ENCODE assay signal across 18 cellular contexts in genomic region chr15:71940004-71940588, GRCh38.
A peak's percentile ranks its signal among the peaks of the same experiment; 100 is the strongest.
DNase-seq lines count a peak whose midpoint lies in the region; ATAC-seq, FAIRE-seq and TF ChIP-seq lines count a peak whose summit lies in the region.
"Had no signal": no experiment of that assay in that cellular context is flagged by ENCODE, and none has a peak within 500 bp of the region (broad histone marks: within the 10 kb centered on the region; RNA-seq: fewer than 3 reads in every experiment).

No MANE protein-coding gene starts in this region.

- H3K27ac Mint-ChIP-seq in activated naive CD8-positive, alpha-beta T cell treated with anti-CD3 and anti-CD28 coated beads, Interleukin-2, amount 50 U/mL, for 24 hours: no peak overlapping the region
- H3K27ac Mint-ChIP-seq: IgD-negative memory B cell had no signal

- no peak overlapping the region for H3K27ac ChIP-seq in spleen

- no peak for ATAC-seq in activated naive CD8-positive, alpha-beta T cell treated with anti-CD3 and anti-CD28 coated beads, Interleukin-2, amount 50 U/mL, for 24 hours
- ATAC-seq: PC-3, Right ventricle myocardium inferior, SK-N-SH treated with all-trans-retinoic acid at 6 μM for 48 hours had no signal

- H3K4me3 ChIP-seq in HAP-1 (no peak overlapping the region), spleen (no peak overlapping the region)

- H3K4me1 ChIP-seq in HAP-1 (no peaks in the 10 kb centered on the region), spleen (no peaks in the 10 kb centered on the region)

- WGBS in spleen, 5 donors: 90 to 97% (median 92%) methylated on average over 6 of the region's 6 CpGs

- TF ChIP-seq CTCF in spleen (IDR thresholded peaks at IDR 0.05 in 8 of 11, conservative IDR thresholded peaks at IDR 0.05 in 3 of 11): no peak

- TF ChIP-seq POLR2A in GM12892 (IDR thresholded peaks at IDR 0.05; ENCODE audit: low read depth, low read length) (no peak), spleen (IDR thresholded peaks at IDR 0.05) (no peak)

- H3K9me3 Mint-ChIP-seq in activated naive CD8-positive, alpha-beta T cell treated with anti-CD3 and anti-CD28 coated beads, Interleukin-2, amount 50 U/mL, for 24 hours: no peaks in the 10 kb centered on the region

- FAIRE-seq in GM12892 (lab: Jason Lieb, UNC): peak; percentile 66

- no peaks in the 10 kb centered on the region for H3K9me3 ChIP-seq in HAP-1
- no peaks in the 10 kb centered on the region for H3K9me3 ChIP-seq in spleen

- intact Hi-C loops in posterior vena cava (cut with DNase I) (no loop called here), spleen (cut with DNase I; ENCODE audit: low total_unique reads) (no loop called here)

- H3K27me3 ChIP-seq in HAP-1 (ENCODE audit: low read depth): no peaks in the 10 kb centered on the region
- H3K27me3 ChIP-seq in spleen (replicated peaks in 1 of 7): no peaks in the 10 kb centered on the region

- no peaks in the 10 kb centered on the region for H3K4me1 Mint-ChIP-seq in activated naive CD8-positive, alpha-beta T cell treated with anti-CD3 and anti-CD28 coated beads, Interleukin-2, amount 50 U/mL, for 24 hours

- DNase-seq in GM12892 (ENCODE audit: insufficient read length) (no peak), HAP-1 (ENCODE audit: low spot score in 2 of 2) (peak; percentile 19 to 54), RPMI7951 (ENCODE audit: low read depth) (peak; percentile 6), mesenteric fat pad (ENCODE audit: low spot score) (peak; percentile 49), posterior vena cava (ENCODE audit: low spot score) (no peak), spleen (no peak), SIG-M5 (lab: John Stamatoyannopoulos, UW) (no peak)
- DNase-seq in activated naive CD8-positive, alpha-beta T cell treated with anti-CD3 and anti-CD28 coated beads, Interleukin-2, amount 50 U/mL, for 24 hours: no peak
- DNase-seq: AML-193, DMS53, NCI-H1417, NCI-H1930, NCI-H2227 treated with DMSO at 0.1 percent for 48 hours, NCI-H524 treated with DMSO at 0.1 percent for 48 hours, PC-3 had no signal

- in situ Hi-C loops in HAP-1 (cut with MboI; ENCODE audit: low sequenced_read_pairs): no loop called here

- H3K27me3 Mint-ChIP-seq in activated naive CD8-positive, alpha-beta T cell treated with anti-CD3 and anti-CD28 coated beads, Interleukin-2, amount 50 U/mL, for 24 hours: no peaks in the 10 kb centered on the region
- H3K27me3 Mint-ChIP-seq: IgD-negative memory B cell had no signal

- H3K36me3 ChIP-seq in HAP-1 (replicated peaks) (no peaks in the 10 kb centered on the region), spleen (peaks cover 0 to 30% (median 2%) of the 10 kb centered on the region in 6 donors)

- no peak overlapping the region for H3K4me3 Mint-ChIP-seq in activated naive CD8-positive, alpha-beta T cell treated with anti-CD3 and anti-CD28 coated beads, Interleukin-2, amount 50 U/mL, for 24 hours
- H3K4me3 Mint-ChIP-seq: IgD-negative memory B cell had no signal

- peaks cover 21% of the 10 kb centered on the region for H3K36me3 Mint-ChIP-seq in activated naive CD8-positive, alpha-beta T cell treated with anti-CD3 and anti-CD28 coated beads, Interleukin-2, amount 50 U/mL, for 24 hours (ENCODE audit: low read depth)

Comparison
In these comparisons a context has a peak if more than half of its experiments do, and no peak if none do; other contexts are left out.
1. DNase-seq: peak in HAP-1 (2 of 2), RPMI7951 (single experiment) and mesenteric fat pad (single experiment); none in GM12892 (single experiment), activated naive CD8-positive, alpha-beta T cell treated with anti-CD3 and anti-CD28 coated beads, Interleukin-2, amount 50 U/mL, for 24 hours (single experiment), posterior vena cava (single experiment), spleen (single experiment) and SIG-M5 (single experiment).